In genomic region chr7:32489788-32490126, GRCh38 we compare ENCODE assay signal across 1 cellular context.
TF ChIP-seq lines count a peak whose summit lies in the region.

No MANE protein-coding gene starts in this region.

TF ChIP-seq in HCT116, 20 proteins besides CTCF, POLR2A, EP300 and RAD21 (continued from another document):
- TF ChIP-seq ZNF274 (IDR thresholded peaks at IDR 0.05; ENCODE audit: low read depth, low read length) (no peak), ZBTB33 (IDR thresholded peaks at IDR 0.05; ENCODE audit: extremely low read depth, insufficient replicate concordance, low read length) (no peak), JUND (IDR thresholded peaks at IDR 0.05) (no peak), EZH2phosphoT487 (IDR thresholded peaks at IDR 0.05; ENCODE audit: borderline replicate concordance) (no peak), SP1 (IDR thresholded peaks at IDR 0.05; ENCODE audit: low read depth) (no peak), ZFX (IDR thresholded peaks at IDR 0.05) (no peak), CEBPB (IDR thresholded peaks at IDR 0.05; ENCODE audit: low read depth) (no peak), ATF3 (IDR thresholded peaks at IDR 0.05) (no peak), ELF1 (IDR thresholded peaks at IDR 0.05; ENCODE audit: borderline replicate concordance, low read depth) (no peak), EGR1 (IDR thresholded peaks at IDR 0.05; ENCODE audit: low read depth) (no peak)
